ENCODE assay signal across 10 cellular contexts in the genomic region with DNA sequence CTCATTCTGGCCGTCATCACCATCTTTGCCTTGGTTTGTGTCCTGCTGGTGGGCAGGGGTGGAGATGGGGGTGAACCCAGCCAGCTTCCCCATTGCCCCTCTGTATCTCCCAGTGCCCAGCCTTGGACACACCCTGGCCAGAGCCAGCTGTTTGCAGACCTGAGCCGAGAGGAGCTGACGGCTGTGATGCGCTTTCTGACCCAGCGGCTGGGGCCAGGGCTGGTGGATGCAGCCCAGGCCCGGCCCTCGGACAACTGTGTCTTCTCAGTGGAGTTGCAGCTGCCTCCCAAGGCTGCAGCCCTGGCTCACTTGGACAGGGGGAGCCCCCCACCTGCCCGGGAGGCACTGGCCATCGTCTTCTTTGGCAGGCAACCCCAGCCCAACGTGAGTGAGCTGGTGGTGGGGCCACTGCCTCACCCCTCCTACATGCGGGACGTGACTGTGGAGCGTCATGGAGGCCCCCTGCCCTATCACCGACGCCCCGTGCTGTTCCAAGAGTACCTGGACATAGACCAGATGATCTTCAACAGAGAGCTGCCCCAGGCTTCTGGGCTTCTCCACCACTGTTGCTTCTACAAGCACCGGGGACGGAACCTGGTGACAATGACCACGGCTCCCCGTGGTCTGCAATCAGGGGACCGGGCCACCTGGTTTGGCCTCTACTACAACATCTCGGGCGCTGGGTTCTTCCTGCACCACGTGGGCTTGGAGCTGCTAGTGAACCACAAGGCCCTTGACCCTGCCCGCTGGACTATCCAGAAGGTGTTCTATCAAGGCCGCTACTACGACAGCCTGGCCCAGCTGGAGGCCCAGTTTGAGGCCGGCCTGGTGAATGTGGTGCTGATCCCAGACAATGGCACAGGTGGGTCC. TPM values are rescaled to one million over a fixed set of nuclear protein-coding genes. Genes with fewer than 3 reads are reported as not detected.
A peak's percentile ranks its signal among the peaks of the same experiment; 100 is the strongest.
DNase-seq lines count a peak whose midpoint lies in the region; ATAC-seq, FAIRE-seq and TF ChIP-seq lines count a peak whose summit lies in the region.
"Not testable (repeated sequence)": the region's sequence is repeated elsewhere in the genome, so short reads cannot be mapped to it uniquely, and the experiment has no call there.
"Had no signal": no experiment of that assay in that cellular context is flagged by ENCODE, and none has a peak within 500 bp of the region (broad histone marks: within the 10 kb centered on the region; RNA-seq: fewer than 3 reads in every experiment).

No MANE protein-coding gene starts in this region.

- not testable (repeated sequence) for TF ChIP-seq RAD21 in HepG2 (CRISPR knock-in tag; IDR thresholded peaks at IDR 0.05)

- not testable (repeated sequence) for H3K9me3 ChIP-seq in CD4-positive, CD25-positive, alpha-beta regulatory T cell (ENCODE audit: control insufficient read depth in 2 of 2, low read length in 2 of 2); breast epithelium; gastroesophageal sphincter; HepG2 (ENCODE audit: low read length); mucosa of stomach (ENCODE audit: control insufficient read depth, low read length); psoas muscle; spleen; upper lobe of left lung

- not testable (repeated sequence) for FAIRE-seq in HepG2 (lab: Jason Lieb, UNC)

- H3K9ac ChIP-seq in HepG2 (ENCODE audit: insufficient read depth, low read depth, low read length), result peak overlapping the region; percentile 26; the same call in 1 of the 2 replicates
- peak overlapping the region; percentile 55 for H3K9ac ChIP-seq in mucosa of stomach (ENCODE audit: low read length)

- H3K4me1 ChIP-seq in CD4-positive, CD25-positive, alpha-beta regulatory T cell (ENCODE audit: control insufficient read depth, insufficient read depth, low read length, poor library complexity, severe bottlenecking); breast epithelium; psoas muscle: not testable (repeated sequence)
- H3K4me1 ChIP-seq in gastroesophageal sphincter (peaks cover 0 to 75% (median 27%) of the 10 kb centered on the region in 3 donors), HepG2 (ENCODE audit: insufficient read depth, low read length) (peaks cover 76% of the 10 kb centered on the region), mucosa of stomach (ENCODE audit: control insufficient read depth, insufficient read depth, low read length) (peaks cover 14% of the 10 kb centered on the region), spleen (peaks cover 0 to 53% (median 21%) of the 10 kb centered on the region in 6 donors), upper lobe of left lung (peaks cover 14 to 36% (median 20%) of the 10 kb centered on the region in 4 donors)

- intact Hi-C loops in breast epithelium (cut with DNase I; ENCODE audit: low total_unique reads); psoas muscle (cut with DNase I); spleen (cut with DNase I; ENCODE audit: low total_unique reads): not testable (repeated sequence)
- intact Hi-C loops in HepG2 (cut with micrococcal nuclease; ENCODE audit: unreplicated experiment), result loop anchor here (2.0 kb wide), 1 partner anchor 15 kb away; no protein-coding TSS in a partner anchor

- TF ChIP-seq CTCF in breast epithelium (IDR thresholded peaks at IDR 0.05); gastroesophageal sphincter (IDR thresholded peaks at IDR 0.05); HepG2 (CRISPR knock-in tag; IDR thresholded peaks at IDR 0.05); psoas muscle (IDR thresholded peaks at IDR 0.05); spleen (IDR thresholded peaks at IDR 0.05 in 8 of 11, conservative IDR thresholded peaks at IDR 0.05 in 3 of 11); upper lobe of left lung (IDR thresholded peaks at IDR 0.05): not testable (repeated sequence)

- H3K36me3 ChIP-seq in CD4-positive, CD25-positive, alpha-beta regulatory T cell (ENCODE audit: control insufficient read depth, insufficient read depth, low read length); breast epithelium; gastroesophageal sphincter; HepG2 (replicated peaks in 1 of 2; ENCODE audit: control insufficient read depth in 1 of 2, insufficient read depth in 2 of 2, low read length in 2 of 2); mucosa of stomach (ENCODE audit: control insufficient read depth, insufficient read depth, low read length); psoas muscle (ENCODE audit: insufficient read depth in 1 of 2, low read depth in 1 of 2); spleen; upper lobe of left lung: not testable (repeated sequence)

- peak overlapping the region; percentile 14 for H3K27ac ChIP-seq in CD4-positive, CD25-positive, alpha-beta regulatory T cell (ENCODE audit: insufficient read depth, low read length, poor library complexity, severe bottlenecking)
- H3K27ac ChIP-seq in breast epithelium (peak overlapping the region; percentile 10 to 71), gastroesophageal sphincter (peak overlapping the region; percentile 83 to 93 (median 88)), psoas muscle (peak overlapping the region; percentile 41), spleen (peak overlapping the region in 4 of 8 donors; percentile 20 to 55 (median 42)), upper lobe of left lung (peak overlapping the region; percentile 64 to 88 (median 80))
- not testable (repeated sequence) for H3K27ac ChIP-seq in HepG2 (ENCODE audit: extremely low read length, insufficient read depth, low read length)

- H3K4me3 ChIP-seq in CD4-positive, CD25-positive, alpha-beta regulatory T cell (ENCODE audit: low read depth, low read length); mucosa of stomach (ENCODE audit: low read length): not testable (repeated sequence)
- H3K4me3 ChIP-seq in breast epithelium, result peak overlapping the region; percentile 23 to 59 (median 40)
- H3K4me3 ChIP-seq in gastroesophageal sphincter, result peak overlapping the region; percentile 43 to 61
- H3K4me3 ChIP-seq in HepG2 (replicated peaks in 1 of 3; ENCODE audit: insufficient read depth in 1 of 3, low read depth in 2 of 3, low read length in 3 of 3), result peak overlapping the region in 2 of 3 experiments; percentile 23 to 58; a peak in 2 of 6 replicates
- H3K4me3 ChIP-seq in psoas muscle, result peak overlapping the region; percentile 54
- peak overlapping the region in 4 of 8 donors; percentile 10 to 62 (median 30) for H3K4me3 ChIP-seq in spleen
- H3K4me3 ChIP-seq in upper lobe of left lung, result peak overlapping the region in 3 of 4 donors; percentile 40 to 51 (median 48)

- not testable (repeated sequence) for H3K4me1 Mint-ChIP-seq in CD4-positive, CD25-positive, alpha-beta regulatory T cell

- peak overlapping the region; percentile 64 for H3K4me2 ChIP-seq in HepG2 (ENCODE audit: low read depth, low read length)

- WGBS in gastroesophageal sphincter (ENCODE audit: low coverage in 1 of 2), 2 donors, result 40% methylated on average over 1 of the region's 28 CpGs; no CpG with 5 or more reads in 1 of the 2 donors
- 79% methylated on average over 13 of the region's 28 CpGs for WGBS in HepG2 (ENCODE audit: low lambda C conversion rate)
- 62 to 65% (median 63%) methylated on average over 13 to 25 of the region's 28 CpGs for WGBS in psoas muscle, 3 donors
- 82 to 91% (median 87%) methylated on average over 12 to 25 of the region's 28 CpGs for WGBS in spleen, 5 donors
- WGBS in upper lobe of left lung, 2 donors, result 81 to 93% methylated on average over 2 to 10 of the region's 28 CpGs

- not testable (repeated sequence) for H3K4me3 Mint-ChIP-seq in CD4-positive, CD25-positive, alpha-beta regulatory T cell

- CTCF ChIA-PET in HepG2 (lab: Yijun Ruan, JAX; ENCODE audit: low intra/inter-chr PET ratio, low total read pairs), result not testable (repeated sequence)

- POLR2A ChIA-PET in HepG2 (lab: Yijun Ruan, JAX), result interaction anchor here (1.0 to 3.7 kb wide), 4 partner anchors 15 to 78 kb away, joined by 3 to 12 read pairs (median 5); no protein-coding TSS in a partner anchor

- not testable (repeated sequence) for H3K27me3 Mint-ChIP-seq in CD4-positive, CD25-positive, alpha-beta regulatory T cell

- not testable (repeated sequence) for TF ChIP-seq EP300 in gastroesophageal sphincter (IDR thresholded peaks at IDR 0.05); HepG2 (IDR thresholded peaks at IDR 0.05; ENCODE audit: low read depth in 2 of 2, low read length in 2 of 2); HepG2 (CRISPR knock-in tag; IDR thresholded peaks at IDR 0.05; ENCODE audit: borderline replicate concordance); upper lobe of left lung (IDR thresholded peaks at IDR 0.05)

- BruUV-seq in HepG2 (replicated peaks; lab: Mats Ljungman, UMichigan), result not testable (repeated sequence)

- H3K9me3 Mint-ChIP-seq in CD4-positive, CD25-positive, alpha-beta regulatory T cell, result not testable (repeated sequence)

- peak in 1 of 2 donors; percentile 22 for ATAC-seq in CD4-positive, CD25-positive, alpha-beta regulatory T cell (ENCODE audit: low read depth in 2 of 2)
- ATAC-seq in gastroesophageal sphincter (peak; percentile 14), HepG2 (peak; percentile 5; the same call in 1 of the 3 replicates)
- ATAC-seq in psoas muscle; upper lobe of left lung (ENCODE audit: low FRiP score in 2 of 2): not testable (repeated sequence)

- H3K27ac Mint-ChIP-seq in CD4-positive, CD25-positive, alpha-beta regulatory T cell, result not testable (repeated sequence)

- H2AFZ ChIP-seq in HepG2 (ENCODE audit: low read length), result not testable (repeated sequence)

- in situ Hi-C loops in HepG2 (cut with HindIII; ENCODE audit: extremely low pct_ligation_motif_present, low pct_unique_long_range_greater_than_20kb), result not testable (repeated sequence)

- not testable (repeated sequence) for H3K36me3 Mint-ChIP-seq in CD4-positive, CD25-positive, alpha-beta regulatory T cell

- TF ChIP-seq POLR2A in breast epithelium (IDR thresholded peaks at IDR 0.05); HepG2 (IDR thresholded peaks at IDR 0.05; ENCODE audit: insufficient read depth in 1 of 2, low read depth in 2 of 2, low read length in 2 of 2); spleen (IDR thresholded peaks at IDR 0.05); upper lobe of left lung (IDR thresholded peaks at IDR 0.05): not testable (repeated sequence)
- TF ChIP-seq POLR2A in gastroesophageal sphincter (IDR thresholded peaks at IDR 0.05), result peak in 1 of 2 donors; percentile 12

- not testable (repeated sequence) for DNase-seq in CD4-positive, CD25-positive, alpha-beta regulatory T cell; breast epithelium (ENCODE audit: low spot score in 2 of 2); HepG2 (ENCODE audit: low spot score); psoas muscle
- DNase-seq in spleen, result peak; percentile 28
- DNase-seq in upper lobe of left lung, result peak in 1 of 2 donors; percentile 53

- not testable (repeated sequence) for H3K27me3 ChIP-seq in CD4-positive, CD25-positive, alpha-beta regulatory T cell (ENCODE audit: control insufficient read depth, insufficient read depth, low read length); breast epithelium; gastroesophageal sphincter; HepG2 (ENCODE audit: control insufficient read depth in 1 of 2, insufficient read depth in 2 of 2, low read length in 2 of 2); spleen (replicated peaks in 1 of 7); upper lobe of left lung
- H3K27me3 ChIP-seq in mucosa of stomach (ENCODE audit: control insufficient read depth, insufficient read depth, low read length), result peaks cover 10% of the 10 kb centered on the region
- peaks cover 0 to 16% (median 0%) of the 10 kb centered on the region in 3 donors for H3K27me3 ChIP-seq in psoas muscle (ENCODE audit: insufficient read depth in 3 of 3, low read length in 2 of 3)

- H3K79me2 ChIP-seq in HepG2 (ENCODE audit: insufficient read depth, low read length), result not testable (repeated sequence)

- H4K20me1 ChIP-seq in HepG2 (ENCODE audit: insufficient read depth, low read length), result not testable (repeated sequence)

RNA-seq across cellular contexts. Expression of gene AOC3, which starts 0.6 kb away (rescaled TPM):
- 0.49 TPM for total RNA-seq in CD4-positive, CD25-positive, alpha-beta regulatory T cell
- polyA plus RNA-seq in CD4-positive, CD25-positive, alpha-beta regulatory T cell, result not detected
- total RNA-seq in breast epithelium (100 to 1,000 TPM in 1 of 3 donors, 10 to 100 TPM in 2; 16.2 to 247 (median 25.6) TPM), gastroesophageal sphincter (100 to 1,000 TPM in 2 of 4 donors, 10 to 100 TPM in 2; 48.3 to 196 (median 108) TPM), HepG2 (2016; rRNA removed; fragmentation: Illumina TruSeq; extraction: Trizol) (8.7 and 10.4 TPM in 2 replicates), psoas muscle (10 to 100 TPM in 2 of 4 donors, 1 to 10 TPM in 2; 5.8 to 11.8 (median 8.5) TPM), spleen (10 to 100 TPM; 14.0 to 32.5 (median 23.5) TPM), upper lobe of left lung (100 to 1,000 TPM in 4 of 6 donors, 10 to 100 TPM in 2; 76.9 to 210 (median 111) TPM)
- 1.1 and 1.3 TPM in 2 replicates for total RNA-seq in HepG2 (2016; cell fraction: cytosol; rRNA removed; fragmentation: Illumina TruSeq; extraction: Trizol; ENCODE audit: low read depth)
- total RNA-seq in HepG2 (2016; cell fraction: insoluble cytoplasmic fraction; rRNA removed; fragmentation: Illumina TruSeq; extraction: Trizol), result 8.4 and 9.5 TPM in 2 replicates
- 5.2 and 5.4 TPM in 2 replicates for total RNA-seq in HepG2 (2016; cell fraction: membrane; rRNA removed; fragmentation: Illumina TruSeq; extraction: Trizol)
- 5.4 and 5.6 TPM in 2 replicates for total RNA-seq in HepG2 (2016; cell fraction: nucleus; rRNA removed; fragmentation: Illumina TruSeq; extraction: Trizol)
- polyA plus RNA-seq in HepG2 (2011; rRNA removed) (51.7 and 61.0 TPM in 2 replicates), psoas muscle (1 to 10 TPM; 5.9 to 9.3 (median 8.4) TPM), spleen (10 to 100 TPM in 2 of 3 donors, 1 to 10 TPM in 1; 7.1 to 14.6 (median 12.3) TPM)
- 41.8 and 51.7 TPM in 2 replicates for polyA plus RNA-seq in HepG2 (2011; cell fraction: cytosol; rRNA removed)
- polyA plus RNA-seq in HepG2 (2011; cell fraction: nucleus; rRNA removed), result 46.4 and 56.2 TPM in 2 replicates
- polyA plus RNA-seq in HepG2 (2012), result 44.7 and 61.7 TPM in 2 replicates
- polyA plus RNA-seq in HepG2 (2016; cell fraction: cytosol; fragmentation: Illumina TruSeq; extraction: Trizol; ENCODE audit: low read depth), result 2.7 and 3.3 TPM in 2 replicates
- polyA plus RNA-seq in HepG2 (2016; cell fraction: insoluble cytoplasmic fraction; fragmentation: Illumina TruSeq; extraction: Trizol; ENCODE audit: low read depth), result 21.1 and 22.0 TPM in 2 replicates
- polyA plus RNA-seq in HepG2 (2016; cell fraction: membrane; fragmentation: Illumina TruSeq; extraction: Trizol; ENCODE audit: low read depth), result 6.6 and 6.7 TPM in 2 replicates
- polyA plus RNA-seq in HepG2 (2016; cell fraction: nucleus; fragmentation: Illumina TruSeq; extraction: Trizol; ENCODE audit: insufficient read depth, low read depth), result 18.7 and 18.9 TPM in 2 replicates
- 0.51 and 56.5 TPM in 2 replicates for polyA minus RNA-seq in HepG2 (2011; rRNA and poly(A)+ RNA removed; ENCODE audit: low replicate concordance)
- 13.8 and 20.0 TPM in 2 replicates for polyA minus RNA-seq in HepG2 (2011; cell fraction: cytosol; rRNA and poly(A)+ RNA removed)
- 11.6 and 18.6 TPM in 2 replicates for polyA minus RNA-seq in HepG2 (2011; cell fraction: nucleus; rRNA and poly(A)+ RNA removed)
- total RNA-seq: GM23248 had no signal

RNA-seq across cellular contexts. Expression of gene AOC2, which starts 7.2 kb away (rescaled TPM):
- total RNA-seq in CD4-positive, CD25-positive, alpha-beta regulatory T cell, result 2.3 TPM
- under 1 TPM in 1 of 4 donors, not detected in 3; 0.17 TPM for polyA plus RNA-seq in CD4-positive, CD25-positive, alpha-beta regulatory T cell
- total RNA-seq in breast epithelium (10 to 100 TPM in 1 of 3 donors, 1 to 10 TPM in 2; 1.8 to 11.8 (median 2.3) TPM), gastroesophageal sphincter (1 to 10 TPM in 3 of 4 donors, under 1 TPM in 1; 0.81 to 1.7 (median 1.4) TPM), HepG2 (2016; rRNA removed; fragmentation: Illumina TruSeq; extraction: Trizol) (0.55 and 1.2 TPM in 2 replicates), psoas muscle (1 to 10 TPM in 1 of 4 donors, under 1 TPM in 3; 0.49 to 1.0 (median 0.71) TPM), spleen (1 to 10 TPM; 2.3 to 3.6 (median 2.7) TPM), upper lobe of left lung (1 to 10 TPM; 1.5 to 5.2 (median 2.9) TPM)
- not detected in 2 replicates for total RNA-seq in HepG2 (2016; cell fraction: cytosol; rRNA removed; fragmentation: Illumina TruSeq; extraction: Trizol; ENCODE audit: low read depth)
- 0.30 and 1.3 TPM in 2 replicates for total RNA-seq in HepG2 (2016; cell fraction: insoluble cytoplasmic fraction; rRNA removed; fragmentation: Illumina TruSeq; extraction: Trizol)
- 0.31 and 0.38 TPM in 2 replicates for total RNA-seq in HepG2 (2016; cell fraction: membrane; rRNA removed; fragmentation: Illumina TruSeq; extraction: Trizol)
- total RNA-seq in HepG2 (2016; cell fraction: nucleus; rRNA removed; fragmentation: Illumina TruSeq; extraction: Trizol), result 2.2 and 3.5 TPM in 2 replicates
- polyA plus RNA-seq in HepG2 (2011; rRNA removed) (3.3 and 5.1 TPM in 2 replicates), psoas muscle (1 to 10 TPM in 1 of 3 donors, under 1 TPM in 2; 0.08 to 1.6 (median 0.60) TPM), spleen (under 1 TPM; 0.59 to 0.90 (median 0.63) TPM)
- polyA plus RNA-seq in HepG2 (2011; cell fraction: cytosol; rRNA removed), result 1.7 TPM in 2 replicates
- 21.9 and 26.2 TPM in 2 replicates for polyA plus RNA-seq in HepG2 (2011; cell fraction: nucleus; rRNA removed)
- polyA plus RNA-seq in HepG2 (2012), result 2.7 and 9.2 TPM in 2 replicates
- 0.10 and 0.19 TPM in 2 replicates for polyA plus RNA-seq in HepG2 (2016; cell fraction: cytosol; fragmentation: Illumina TruSeq; extraction: Trizol; ENCODE audit: low read depth)
- polyA plus RNA-seq in HepG2 (2016; cell fraction: insoluble cytoplasmic fraction; fragmentation: Illumina TruSeq; extraction: Trizol; ENCODE audit: low read depth), result 0.66 and 0.95 TPM in 2 replicates
- polyA plus RNA-seq in HepG2 (2016; cell fraction: membrane; fragmentation: Illumina TruSeq; extraction: Trizol; ENCODE audit: low read depth), result 0.24 and 0.30 TPM in 2 replicates
- polyA plus RNA-seq in HepG2 (2016; cell fraction: nucleus; fragmentation: Illumina TruSeq; extraction: Trizol; ENCODE audit: insufficient read depth, low read depth), result 5.9 and 6.2 TPM in 2 replicates
- polyA minus RNA-seq in HepG2 (2011; rRNA and poly(A)+ RNA removed; ENCODE audit: low replicate concordance), result 5.1 and 5.5 TPM in 2 replicates
- 0.26 and 0.59 TPM in 2 replicates for polyA minus RNA-seq in HepG2 (2011; cell fraction: cytosol; rRNA and poly(A)+ RNA removed)
- polyA minus RNA-seq in HepG2 (2011; cell fraction: nucleus; rRNA and poly(A)+ RNA removed), result 9.8 and 10.3 TPM in 2 replicates

RNA-seq across cellular contexts. Expression of gene PSME3, which starts 18.4 kb away (rescaled TPM):
- 66.7 TPM for total RNA-seq in CD4-positive, CD25-positive, alpha-beta regulatory T cell
- polyA plus RNA-seq in CD4-positive, CD25-positive, alpha-beta regulatory T cell, result 100 to 1,000 TPM; 114 to 129 (median 127) TPM
- 10 to 100 TPM; 59.3 to 74.7 (median 73.9) TPM for total RNA-seq in breast epithelium
- total RNA-seq in gastroesophageal sphincter, result 100 to 1,000 TPM in 1 of 4 donors, 10 to 100 TPM in 3; 60.7 to 109 (median 82.0) TPM
- 135 and 202 TPM in 2 replicates for total RNA-seq in HepG2 (2016; rRNA removed; fragmentation: Illumina TruSeq; extraction: Trizol)
- 57.2 and 65.9 TPM in 2 replicates for total RNA-seq in HepG2 (2016; cell fraction: cytosol; rRNA removed; fragmentation: Illumina TruSeq; extraction: Trizol; ENCODE audit: low read depth)
- total RNA-seq in HepG2 (2016; cell fraction: insoluble cytoplasmic fraction; rRNA removed; fragmentation: Illumina TruSeq; extraction: Trizol), result 137 and 184 TPM in 2 replicates
- total RNA-seq in HepG2 (2016; cell fraction: membrane; rRNA removed; fragmentation: Illumina TruSeq; extraction: Trizol), result 87.8 and 99.6 TPM in 2 replicates
- total RNA-seq in HepG2 (2016; cell fraction: nucleus; rRNA removed; fragmentation: Illumina TruSeq; extraction: Trizol), result 85.8 and 91.0 TPM in 2 replicates
- polyA plus RNA-seq in HepG2 (2011; rRNA removed), result 61.5 and 66.3 TPM in 2 replicates
- 46.2 and 72.9 TPM in 2 replicates for polyA plus RNA-seq in HepG2 (2011; cell fraction: cytosol; rRNA removed)
- 54.8 and 72.6 TPM in 2 replicates for polyA plus RNA-seq in HepG2 (2011; cell fraction: nucleus; rRNA removed)
- 70.9 and 82.9 TPM in 2 replicates for polyA plus RNA-seq in HepG2 (2012)
- 40.6 and 52.7 TPM in 2 replicates for polyA plus RNA-seq in HepG2 (2016; cell fraction: cytosol; fragmentation: Illumina TruSeq; extraction: Trizol; ENCODE audit: low read depth)
- 192 and 233 TPM in 2 replicates for polyA plus RNA-seq in HepG2 (2016; cell fraction: insoluble cytoplasmic fraction; fragmentation: Illumina TruSeq; extraction: Trizol; ENCODE audit: low read depth)
- polyA plus RNA-seq in HepG2 (2016; cell fraction: membrane; fragmentation: Illumina TruSeq; extraction: Trizol; ENCODE audit: low read depth), result 79.0 and 86.8 TPM in 2 replicates
- polyA plus RNA-seq in HepG2 (2016; cell fraction: nucleus; fragmentation: Illumina TruSeq; extraction: Trizol; ENCODE audit: insufficient read depth, low read depth), result 115 and 117 TPM in 2 replicates
- polyA minus RNA-seq in HepG2 (2011; rRNA and poly(A)+ RNA removed; ENCODE audit: low replicate concordance), result 45.3 and 91.4 TPM in 2 replicates
- polyA minus RNA-seq in HepG2 (2011; cell fraction: cytosol; rRNA and poly(A)+ RNA removed), result 33.7 and 38.2 TPM in 2 replicates
- polyA minus RNA-seq in HepG2 (2011; cell fraction: nucleus; rRNA and poly(A)+ RNA removed), result 50.2 and 71.4 TPM in 2 replicates
- 100 to 1,000 TPM in 3 of 4 donors, 10 to 100 TPM in 1; 61.7 to 105 (median 103) TPM for total RNA-seq in psoas muscle
- polyA plus RNA-seq in psoas muscle, result 100 to 1,000 TPM in 2 of 3 donors, 10 to 100 TPM in 1; 86.0 to 239 (median 204) TPM
- 10 to 100 TPM; 66.9 to 96.4 (median 77.4) TPM for total RNA-seq in spleen
- polyA plus RNA-seq in spleen, result 10 to 100 TPM; 19.1 to 46.0 (median 29.6) TPM
- 100 to 1,000 TPM in 1 of 6 donors, 10 to 100 TPM in 5; 67.5 to 102 (median 75.8) TPM for total RNA-seq in upper lobe of left lung

RNA-seq across cellular contexts. Expression of gene BECN1, which starts 27.5 kb away (rescaled TPM):
- total RNA-seq in CD4-positive, CD25-positive, alpha-beta regulatory T cell, result 153 TPM
- polyA plus RNA-seq in CD4-positive, CD25-positive, alpha-beta regulatory T cell, result 100 to 1,000 TPM; 138 to 180 (median 160) TPM
- 100 to 1,000 TPM in 1 of 3 donors, 10 to 100 TPM in 2; 88.5 to 139 (median 89.0) TPM for total RNA-seq in breast epithelium
- 100 to 1,000 TPM; 143 to 185 (median 155) TPM for total RNA-seq in gastroesophageal sphincter
- total RNA-seq in HepG2 (2016; rRNA removed; fragmentation: Illumina TruSeq; extraction: Trizol), result 97.2 and 109 TPM in 2 replicates
- 55.5 and 62.2 TPM in 2 replicates for total RNA-seq in HepG2 (2016; cell fraction: cytosol; rRNA removed; fragmentation: Illumina TruSeq; extraction: Trizol; ENCODE audit: low read depth)
- total RNA-seq in HepG2 (2016; cell fraction: insoluble cytoplasmic fraction; rRNA removed; fragmentation: Illumina TruSeq; extraction: Trizol), result 93.4 and 107 TPM in 2 replicates
- 110 and 130 TPM in 2 replicates for total RNA-seq in HepG2 (2016; cell fraction: membrane; rRNA removed; fragmentation: Illumina TruSeq; extraction: Trizol)
- 64.5 and 67.5 TPM in 2 replicates for total RNA-seq in HepG2 (2016; cell fraction: nucleus; rRNA removed; fragmentation: Illumina TruSeq; extraction: Trizol)
- 77.1 and 82.1 TPM in 2 replicates for polyA plus RNA-seq in HepG2 (2011; rRNA removed)
- 56.9 and 59.6 TPM in 2 replicates for polyA plus RNA-seq in HepG2 (2011; cell fraction: cytosol; rRNA removed)
- polyA plus RNA-seq in HepG2 (2011; cell fraction: nucleus; rRNA removed), result 82.7 and 86.2 TPM in 2 replicates
- 71.0 and 75.9 TPM in 2 replicates for polyA plus RNA-seq in HepG2 (2012)
- 51.4 and 75.4 TPM in 2 replicates for polyA plus RNA-seq in HepG2 (2016; cell fraction: cytosol; fragmentation: Illumina TruSeq; extraction: Trizol; ENCODE audit: low read depth)
- polyA plus RNA-seq in HepG2 (2016; cell fraction: insoluble cytoplasmic fraction; fragmentation: Illumina TruSeq; extraction: Trizol; ENCODE audit: low read depth), result 112 and 124 TPM in 2 replicates
- 93.2 and 107 TPM in 2 replicates for polyA plus RNA-seq in HepG2 (2016; cell fraction: membrane; fragmentation: Illumina TruSeq; extraction: Trizol; ENCODE audit: low read depth)
- polyA plus RNA-seq in HepG2 (2016; cell fraction: nucleus; fragmentation: Illumina TruSeq; extraction: Trizol; ENCODE audit: insufficient read depth, low read depth), result 109 and 113 TPM in 2 replicates
- polyA minus RNA-seq in HepG2 (2011; rRNA and poly(A)+ RNA removed; ENCODE audit: low replicate concordance), result 64.5 and 76.4 TPM in 2 replicates
- 28.1 and 41.1 TPM in 2 replicates for polyA minus RNA-seq in HepG2 (2011; cell fraction: cytosol; rRNA and poly(A)+ RNA removed)
- 93.6 and 112 TPM in 2 replicates for polyA minus RNA-seq in HepG2 (2011; cell fraction: nucleus; rRNA and poly(A)+ RNA removed)
- total RNA-seq in psoas muscle, result 10 to 100 TPM; 45.9 to 85.4 (median 60.6) TPM
- polyA plus RNA-seq in psoas muscle, result 100 to 1,000 TPM in 1 of 3 donors, 10 to 100 TPM in 2; 54.4 to 150 (median 69.1) TPM
- total RNA-seq in spleen, result 100 to 1,000 TPM in 2 of 7 donors, 10 to 100 TPM in 5; 76.4 to 113 (median 95.6) TPM
- polyA plus RNA-seq in spleen, result 10 to 100 TPM; 43.0 to 57.8 (median 50.2) TPM
- total RNA-seq in upper lobe of left lung, result 100 to 1,000 TPM in 3 of 6 donors, 10 to 100 TPM in 3; 83.0 to 167 (median 101) TPM

RNA-seq across cellular contexts. Expression of gene G6PC1, which starts 49.0 kb away (rescaled TPM):
- not detected for total RNA-seq in CD4-positive, CD25-positive, alpha-beta regulatory T cell
- polyA plus RNA-seq in CD4-positive, CD25-positive, alpha-beta regulatory T cell, result not detected
- total RNA-seq in breast epithelium (not detected), gastroesophageal sphincter (not detected), HepG2 (2016; rRNA removed; fragmentation: Illumina TruSeq; extraction: Trizol) (0.56 and 1.7 TPM in 2 replicates), psoas muscle (not detected), spleen (not detected), upper lobe of left lung (not detected)
- 0.30 and 0.35 TPM in 2 replicates for total RNA-seq in HepG2 (2016; cell fraction: cytosol; rRNA removed; fragmentation: Illumina TruSeq; extraction: Trizol; ENCODE audit: low read depth)
- 0.91 and 1.3 TPM in 2 replicates for total RNA-seq in HepG2 (2016; cell fraction: insoluble cytoplasmic fraction; rRNA removed; fragmentation: Illumina TruSeq; extraction: Trizol)
- total RNA-seq in HepG2 (2016; cell fraction: membrane; rRNA removed; fragmentation: Illumina TruSeq; extraction: Trizol), result 0.71 and 1.1 TPM in 2 replicates
- total RNA-seq in HepG2 (2016; cell fraction: nucleus; rRNA removed; fragmentation: Illumina TruSeq; extraction: Trizol), result 2.2 and 2.5 TPM in 2 replicates
- polyA plus RNA-seq in HepG2 (2011; rRNA removed) (37.9 and 127 TPM in 2 replicates), psoas muscle (under 1 TPM in 1 of 3 donors, not detected in 2; 0.03 TPM), spleen (not detected)
- polyA plus RNA-seq in HepG2 (2011; cell fraction: cytosol; rRNA removed), result 22.5 and 89.8 TPM in 2 replicates
- polyA plus RNA-seq in HepG2 (2011; cell fraction: nucleus; rRNA removed), result 18.2 and 57.3 TPM in 2 replicates
- 278 and 494 TPM in 2 replicates for polyA plus RNA-seq in HepG2 (2012)
- polyA plus RNA-seq in HepG2 (2016; cell fraction: cytosol; fragmentation: Illumina TruSeq; extraction: Trizol; ENCODE audit: low read depth), result 0.17 and 0.19 TPM in 2 replicates
- polyA plus RNA-seq in HepG2 (2016; cell fraction: insoluble cytoplasmic fraction; fragmentation: Illumina TruSeq; extraction: Trizol; ENCODE audit: low read depth), result 0.60 and 0.89 TPM in 2 replicates
- 0.27 and 0.36 TPM in 2 replicates for polyA plus RNA-seq in HepG2 (2016; cell fraction: membrane; fragmentation: Illumina TruSeq; extraction: Trizol; ENCODE audit: low read depth)
- polyA plus RNA-seq in HepG2 (2016; cell fraction: nucleus; fragmentation: Illumina TruSeq; extraction: Trizol; ENCODE audit: insufficient read depth, low read depth), result 1.3 and 1.4 TPM in 2 replicates
- 0.30 and 160 TPM in 2 replicates for polyA minus RNA-seq in HepG2 (2011; rRNA and poly(A)+ RNA removed; ENCODE audit: low replicate concordance)
- polyA minus RNA-seq in HepG2 (2011; cell fraction: cytosol; rRNA and poly(A)+ RNA removed), result 49.4 and 178 TPM in 2 replicates
- polyA minus RNA-seq in HepG2 (2011; cell fraction: nucleus; rRNA and poly(A)+ RNA removed), result 35.3 and 157 TPM in 2 replicates
- total RNA-seq: GM23248, NCI-H460 had no signal
- polyA plus RNA-seq: GM23248 had no signal
